In genomic region chr20:23349338-23350006, GRCh38 we compare ENCODE assay signal across 8 cellular contexts. TPM values are rescaled to one million over a fixed set of nuclear protein-coding genes. Genes with fewer than 3 reads are reported as not detected.
DNase-seq lines count a peak whose midpoint lies in the region; ATAC-seq and TF ChIP-seq lines count a peak whose summit lies in the region.

No MANE protein-coding gene starts in this region.

- H3K4me2 ChIP-seq in mesenchymal stem cell (ENCODE audit: low read length, poor library complexity, severe bottlenecking): peak overlapping the region; percentile 78

- no peak overlapping the region for H4K8ac ChIP-seq in mesenchymal stem cell (ENCODE audit: low read length)

- peak overlapping the region; percentile 9 for H2BK15ac ChIP-seq in mesenchymal stem cell (ENCODE audit: low read depth, poor library complexity, severe bottlenecking)

- H3K9me3 ChIP-seq in mesenchymal stem cell (ENCODE audit: control insufficient read depth, low read length): no peaks in the 10 kb centered on the region
- no peaks in the 10 kb centered on the region for H3K9me3 ChIP-seq in aorta (ENCODE audit: control insufficient read depth, low read length)

- no peak overlapping the region for H3K23ac ChIP-seq in mesenchymal stem cell (ENCODE audit: low read length in 2 of 2)

- H3K79me1 ChIP-seq in mesenchymal stem cell (replicated peaks; ENCODE audit: low read length, poor library complexity, severe bottlenecking): peaks cover 8% of the 10 kb centered on the region

- H4K91ac ChIP-seq in mesenchymal stem cell (ENCODE audit: low read length): no peak overlapping the region

- no peaks in the 10 kb centered on the region for H3K27me3 ChIP-seq in H7 (ENCODE audit: control insufficient read depth, insufficient read depth, low read length)
- H3K27me3 ChIP-seq in mesenchymal stem cell (ENCODE audit: control insufficient read depth in 1 of 2, insufficient read depth in 1 of 2, low read length in 2 of 2): no peaks in the 10 kb centered on the region
- no peaks in the 10 kb centered on the region for H3K27me3 ChIP-seq in aorta (ENCODE audit: control insufficient read depth in 1 of 2, insufficient read depth in 2 of 2, low read length in 1 of 2)

- intact Hi-C loops in aorta (cut with DNase I): loop anchor here (5.0 to 10.0 kb wide), 5 partner anchors 77 to 1015 kb away; no protein-coding TSS in a partner anchor

- peaks cover 2% of the 10 kb centered on the region; the same call in 1 of the 2 replicates for H3K36me3 ChIP-seq in H7 (replicated peaks; ENCODE audit: control insufficient read depth, insufficient read depth, low read length)
- peaks cover 6 to 8% of the 10 kb centered on the region in 2 experiments for H3K36me3 ChIP-seq in mesenchymal stem cell (ENCODE audit: control insufficient read depth in 1 of 2, insufficient read depth in 2 of 2, low read depth in 1 of 2, low read length in 2 of 2)
- H3K36me3 ChIP-seq in aorta (ENCODE audit: control insufficient read depth in 1 of 2, insufficient read depth in 2 of 2, low read length in 1 of 2): peaks cover 2 to 3% of the 10 kb centered on the region in 2 donors

- H3K4me1 ChIP-seq in mesenchymal stem cell (ENCODE audit: control insufficient read depth, insufficient read depth, low read depth, low read length): peaks cover 4% of the 10 kb centered on the region
- H3K4me1 ChIP-seq in aorta (ENCODE audit: control insufficient read depth in 1 of 2, insufficient read depth in 2 of 2, low read length in 2 of 2): no peaks in the 10 kb centered on the region

- WGBS in mesenchymal stem cell: 25% methylated on average over 8 of the region's 11 CpGs
- 7 to 10% methylated on average over 11 of the region's 11 CpGs for WGBS in aorta, 2 donors

- H3K27ac ChIP-seq in mesenchymal stem cell (ENCODE audit: low read length, poor library complexity, severe bottlenecking) (peak overlapping the region; percentile 97), aorta (ENCODE audit: low read depth in 1 of 2, low read length in 2 of 2) (peak overlapping the region; percentile 86 to 91)

- H2AK5ac ChIP-seq in mesenchymal stem cell (ENCODE audit: low read length, severe bottlenecking): peak overlapping the region; percentile 25

- TF ChIP-seq POLR2A in NB4 (IDR thresholded peaks at IDR 0.05; ENCODE audit: extremely low read depth, insufficient read length): no peak

- H3K4me3 ChIP-seq in H7 (ENCODE audit: insufficient read depth, low read depth, low read length) (peak overlapping the region; percentile 92), NB4 (ENCODE audit: low read depth, low read length) (peak overlapping the region; percentile 96), mesenchymal stem cell (ENCODE audit: insufficient read depth in 1 of 2, low read depth in 1 of 2, low read length in 2 of 2) (peak overlapping the region; percentile 69 to 99), aorta (ENCODE audit: low read length in 2 of 2) (peak overlapping the region; percentile 11 to 42)

- H3K4ac ChIP-seq in mesenchymal stem cell (ENCODE audit: low read depth in 1 of 2, low read length in 2 of 2): peak overlapping the region in 1 of 2 experiments; percentile 9

- no peak overlapping the region for H3K18ac ChIP-seq in mesenchymal stem cell (ENCODE audit: low read depth in 1 of 2, low read length in 2 of 2)

- TF ChIP-seq CTCF in NB4 (IDR thresholded peaks at IDR 0.05; ENCODE audit: low read depth, low read length): peak; percentile 39

- no peak overlapping the region for H3K14ac ChIP-seq in mesenchymal stem cell (ENCODE audit: low read length in 2 of 2)

- peak overlapping the region; percentile 22 for H2BK5ac ChIP-seq in mesenchymal stem cell (ENCODE audit: low read depth, low read length, poor library complexity, severe bottlenecking)

- H2BK120ac ChIP-seq in mesenchymal stem cell (ENCODE audit: low read depth, low read length): peak overlapping the region; percentile 58

- peak overlapping the region; percentile 95 for H3K9ac ChIP-seq in mesenchymal stem cell (ENCODE audit: low read length)

- peak; percentile 1 for ATAC-seq in aorta (ENCODE audit: low FRiP score)

- peak; percentile 47 for DNase-seq in NCI-H345 treated with DMSO at 0.1 percent for 48 hours (lab: John Stamatoyannopoulos, UW; ENCODE audit: unreplicated experiment)
- no peak for DNase-seq in NCI-H345 (lab: John Stamatoyannopoulos, UW)
- DNase-seq in H7: peak; percentile 62
- no peak for DNase-seq in NB4 (ENCODE audit: low read depth)
- DNase-seq in cerebellum (ENCODE audit: low spot score): peak; percentile 49
- DNase-seq in mesenchymal stem cell: no peak
- no peak for DNase-seq in aorta
- DNase-seq in NCI-H1436 treated with DMSO at 0.1 percent for 48 hours (lab: John Stamatoyannopoulos, UW): no peak

- no peak overlapping the region for H2AFZ ChIP-seq in mesenchymal stem cell (ENCODE audit: low read depth, low read length)

- no peak overlapping the region for H2BK12ac ChIP-seq in mesenchymal stem cell (ENCODE audit: low read length in 2 of 2)

RNA-seq across cellular contexts. Expression of gene NXT1, which starts 1.1 kb away (rescaled TPM):
- 38.4 and 54.7 TPM in 2 replicates for total RNA-seq in H7 (2014; rRNA removed; shearing (Covaris generic))
- 11.4 TPM for total RNA-seq in cerebellum
- 17.2 TPM for polyA plus RNA-seq in mesenchymal stem cell (2013, experiment 1 of 2)
- 18.1 TPM for polyA plus RNA-seq in mesenchymal stem cell (2013, experiment 2 of 2)
- total RNA-seq in aorta: 10 to 100 TPM; 14.5 to 18.7 TPM
- 10 to 100 TPM; 11.9 to 13.4 TPM for polyA plus RNA-seq in aorta

RNA-seq across cellular contexts. Expression of gene GZF1, which starts 12.5 kb away (rescaled TPM):
- 8.8 and 16.0 TPM in 2 replicates for total RNA-seq in H7 (2014; rRNA removed; shearing (Covaris generic))
- total RNA-seq in cerebellum (22.6 TPM), aorta (10 to 100 TPM; 13.2 to 19.5 TPM)
- polyA plus RNA-seq in mesenchymal stem cell (2013, experiment 1 of 2): 5.8 TPM
- 6.2 TPM for polyA plus RNA-seq in mesenchymal stem cell (2013, experiment 2 of 2)
- polyA plus RNA-seq in aorta: 1 to 10 TPM; 6.0 to 8.5 TPM

Comparison
In these comparisons a context has a peak if more than half of its experiments do, and no peak if none do; other contexts are left out.
1. DNase-seq: peak in NCI-H345 treated with DMSO at 0.1 percent for 48 hours (single experiment), H7 (single experiment) and cerebellum (single experiment); none in NCI-H345 (single experiment), NB4 (single experiment), mesenchymal stem cell (single experiment), aorta (0 of 2) and NCI-H1436 treated with DMSO at 0.1 percent for 48 hours (single experiment).
2. H3K4me3 ChIP-seq: peak in every context shown above with its lines; median percentile 96 in NB4; 92 in H7; 84 in mesenchymal stem cell; 26 in aorta.